ENCODE assay signal across 22 cellular contexts in genomic region chr16:15482748-15483118, GRCh38. TPM values are rescaled to one million over a fixed set of nuclear protein-coding genes. Genes with fewer than 3 reads are reported as not detected.
DNase-seq lines count a peak whose midpoint lies in the region; ATAC-seq, FAIRE-seq and TF ChIP-seq lines count a peak whose summit lies in the region.
"Had no signal": no experiment of that assay in that cellular context is flagged by ENCODE, and none has a peak within 500 bp of the region (broad histone marks: within the 10 kb centered on the region; RNA-seq: fewer than 3 reads in every experiment).

No MANE protein-coding gene starts in this region.

- H3K9me3 ChIP-seq in PC-3 (ENCODE audit: low read length) (no peaks in the 10 kb centered on the region), endothelial cell of umbilical vein (replicated peaks; ENCODE audit: control insufficient read depth, insufficient read depth, low read length) (no peaks in the 10 kb centered on the region), smooth muscle cell (replicated peaks; ENCODE audit: low read depth) (no peaks in the 10 kb centered on the region), sigmoid colon (no peaks in the 10 kb centered on the region)
- H3K9me3 ChIP-seq: heart right ventricle, tibial artery had no signal

- H3K4me1 ChIP-seq in PC-3 (ENCODE audit: insufficient read depth, low read length) (peaks cover 10% of the 10 kb centered on the region), endothelial cell of umbilical vein (ENCODE audit: control insufficient read depth, extremely low read depth, insufficient read depth, low read length) (peaks cover 12% of the 10 kb centered on the region), smooth muscle cell (ENCODE audit: low read depth) (no peaks in the 10 kb centered on the region), sigmoid colon (peaks cover 0 to 4% (median 2%) of the 10 kb centered on the region in 4 donors)

- no peak for TF ChIP-seq EP300 in sigmoid colon (IDR thresholded peaks at IDR 0.05)

- peaks cover 7% of the 10 kb centered on the region for H3K9me3 Mint-ChIP-seq in activated CD4-positive, alpha-beta T cell treated with anti-CD3 and anti-CD28 coated beads, Interleukin-2, amount 10 ng/mL, durations not matched to agents 24 days and 14 days
- H3K9me3 Mint-ChIP-seq: activated T-cell treated with anti-CD3 and anti-CD28 coated beads, Interleukin-2, amount 50 U/mL, for 72 hours; nephron progenitor cell had no signal

- H3K4me3 ChIP-seq in PC-3 (ENCODE audit: low read length), result no peak overlapping the region
- H3K4me3 ChIP-seq in endothelial cell of umbilical vein (replicated peaks in 1 of 3; ENCODE audit: insufficient read depth in 1 of 3, low read depth in 1 of 3, low read length in 3 of 3), result no peak overlapping the region
- no peak overlapping the region for H3K4me3 ChIP-seq in smooth muscle cell
- H3K4me3 ChIP-seq in sigmoid colon, result no peak overlapping the region
- H3K4me3 ChIP-seq: heart right ventricle, skin epidermis, tibial artery had no signal

- H3K9me2 ChIP-seq in PC-3 (replicated peaks; ENCODE audit: low read length), result no peaks in the 10 kb centered on the region

- H3F3A ChIP-seq in PC-3 (ENCODE audit: low read length, unreplicated experiment) (no peaks in the 10 kb centered on the region), smooth muscle cell (ENCODE audit: low read depth) (peaks cover 3% of the 10 kb centered on the region)

- H3K27ac Mint-ChIP-seq in activated CD4-positive, alpha-beta T cell treated with anti-CD3 and anti-CD28 coated beads, Interleukin-2, amount 10 ng/mL, durations not matched to agents 24 days and 14 days, result peak overlapping the region; percentile 34

- intact Hi-C loops in activated CD4-positive, alpha-beta T cell treated with anti-CD3 and anti-CD28 coated beads, Interleukin-2, amount 10 ng/mL, durations not matched to agents 24 days and 14 days (cut with micrococcal nuclease), result loop anchor here (5.0 kb wide), 1 partner anchor 90 kb away; no protein-coding TSS in a partner anchor
- intact Hi-C loops in PC-3 (cut with micrococcal nuclease) (loop anchor here (10.0 kb wide), 1 partner anchor 72 kb away; no protein-coding TSS in a partner anchor), endothelial cell of umbilical vein (cut with micrococcal nuclease) (loop anchor here (2.0 to 5.0 kb wide), 4 partner anchors 20 to 160 kb away; partner anchors contain the start of gene MARF1), sigmoid colon (cut with DNase I) (no loop called here)

- WGBS in smooth muscle cell (ENCODE audit: low lambda C conversion rate), result 98% methylated on average over 6 of the region's 6 CpGs
- WGBS in sigmoid colon, 2 donors, result 97 to 98% methylated on average over 6 of the region's 6 CpGs

- H3K27ac ChIP-seq in PC-3 (ENCODE audit: low read length) (peak overlapping the region; percentile 24; the same call in 1 of the 2 replicates), endothelial cell of umbilical vein (ENCODE audit: insufficient read depth, low read depth, low read length) (peak overlapping the region; percentile 10), smooth muscle cell (ENCODE audit: low read depth) (peak overlapping the region; percentile 43), sigmoid colon (peak overlapping the region in 2 of 4 donors; percentile 8 to 27)
- H3K27ac ChIP-seq: tibial artery had no signal

- H3K9ac ChIP-seq in PC-3 (ENCODE audit: low read length), result no peak overlapping the region
- H3K9ac ChIP-seq in endothelial cell of umbilical vein (replicated peaks; ENCODE audit: extremely low read depth, insufficient read depth, low read length), result no peak overlapping the region
- H3K9ac ChIP-seq in smooth muscle cell (ENCODE audit: low read depth), result no peak overlapping the region

- POLR2A ChIA-PET in PC-3 (lab: Charles Lee; ENCODE audit: unreplicated experiment), result interaction anchor here (0.5 kb wide), 1 partner anchor 140 kb away, joined by 3 read pairs; no protein-coding TSS in a partner anchor
- POLR2A ChIA-PET in endothelial cell of umbilical vein (lab: Charles Lee), result no interaction called here

- TF ChIP-seq POLR2A in endothelial cell of umbilical vein (IDR thresholded peaks at IDR 0.05; ENCODE audit: low read depth, low read length) (no peak), sigmoid colon (IDR thresholded peaks at IDR 0.05) (no peak)

- BruUV-seq in PC-3 (replicated peaks; lab: Mats Ljungman, UMichigan) (no TSS peak), endothelial cell of umbilical vein (replicated peaks; lab: Mats Ljungman, UMichigan) (TSS peak; percentile 36)

- DNase-seq in activated CD4-positive, alpha-beta T cell treated with anti-CD3 and anti-CD28 coated beads, Interleukin-2, amount 10 ng/mL, durations not matched to agents 24 days and 14 days, result no peak
- no peak for DNase-seq in activated CD4-positive, alpha-beta T cell treated with anti-CD3 and anti-CD28 coated beads, Interleukin-2, amount 50 U/mL, for 4 hours
- DNase-seq in PC-3, result no peak
- no peak for DNase-seq in endothelial cell of umbilical vein (ENCODE audit: low read depth, low spot score)
- no peak for DNase-seq in smooth muscle cell (lab: John Stamatoyannopoulos, UW; ENCODE audit: unreplicated experiment)
- DNase-seq in HPDE6-E6E7 (ENCODE audit: extremely low spot score), result no peak
- DNase-seq in HuH-7 (ENCODE audit: low spot score), result no peak
- DNase-seq in sigmoid colon, result no peak
- DNase-seq: cortex of kidney; midbrain; NCI-H1092 treated with DMSO at 0.1 percent for 48 hours; NCI-H1930; NCI-H748 treated with DMSO at 0.1 percent for 48 hours; nephron progenitor cell; SIG-M5; stimulated activated naive CD4-positive, alpha-beta T cell; tibial artery had no signal

- H3K36me3 ChIP-seq in PC-3 (ENCODE audit: low read depth, low read length) (no peaks in the 10 kb centered on the region), endothelial cell of umbilical vein (ENCODE audit: control insufficient read depth in 2 of 2, extremely low read depth in 1 of 2, insufficient read depth in 2 of 2, low read length in 2 of 2) (no peaks in the 10 kb centered on the region), smooth muscle cell (ENCODE audit: low read depth) (no peaks in the 10 kb centered on the region), sigmoid colon (no peaks in the 10 kb centered on the region)
- H3K36me3 ChIP-seq: heart right ventricle, tibial artery had no signal

- H3K4me2 ChIP-seq in PC-3 (ENCODE audit: low read length), result peak overlapping the region; percentile 3; the same call in 1 of the 2 replicates
- no peak overlapping the region for H3K4me2 ChIP-seq in endothelial cell of umbilical vein (ENCODE audit: insufficient read depth, low read length)
- peak overlapping the region; percentile 6 for H3K4me2 ChIP-seq in smooth muscle cell

- TF ChIP-seq CTCF in PC-3 (conservative IDR thresholded peaks at IDR 0.05; ENCODE audit: low read depth, low read length) (no peak), endothelial cell of umbilical vein (IDR thresholded peaks at IDR 0.05; ENCODE audit: extremely low read depth in 1 of 2, insufficient read depth in 1 of 2, low read depth in 1 of 2, low read length in 2 of 2) (no peak), smooth muscle cell (IDR thresholded peaks at IDR 0.05; ENCODE audit: borderline replicate concordance, insufficient read depth, poor library complexity, severe bottlenecking) (no peak), sigmoid colon (IDR thresholded peaks at IDR 0.05) (no peak)

- H3K4me3 Mint-ChIP-seq in activated CD4-positive, alpha-beta T cell treated with anti-CD3 and anti-CD28 coated beads, Interleukin-2, amount 10 ng/mL, durations not matched to agents 24 days and 14 days, result peak overlapping the region; percentile 3
- H3K4me3 Mint-ChIP-seq: nephron progenitor cell had no signal

- no peaks in the 10 kb centered on the region for H3K27me3 Mint-ChIP-seq in activated CD4-positive, alpha-beta T cell treated with anti-CD3 and anti-CD28 coated beads, Interleukin-2, amount 10 ng/mL, durations not matched to agents 24 days and 14 days

- FAIRE-seq in endothelial cell of umbilical vein (lab: Jason Lieb, UNC), result no peak
- FAIRE-seq: endometrium had no signal

- peaks cover 11% of the 10 kb centered on the region for H3K36me3 Mint-ChIP-seq in activated CD4-positive, alpha-beta T cell treated with anti-CD3 and anti-CD28 coated beads, Interleukin-2, amount 10 ng/mL, durations not matched to agents 24 days and 14 days (ENCODE audit: low read depth)

- H3K79me2 ChIP-seq in PC-3 (ENCODE audit: low read length) (no peaks in the 10 kb centered on the region), endothelial cell of umbilical vein (ENCODE audit: control insufficient read depth, insufficient read depth, low read length) (no peaks in the 10 kb centered on the region), smooth muscle cell (ENCODE audit: low read depth) (no peaks in the 10 kb centered on the region)

- peaks cover 31% of the 10 kb centered on the region for H3K4me1 Mint-ChIP-seq in activated CD4-positive, alpha-beta T cell treated with anti-CD3 and anti-CD28 coated beads, Interleukin-2, amount 10 ng/mL, durations not matched to agents 24 days and 14 days

- no peaks in the 10 kb centered on the region for H3K9me1 ChIP-seq in endothelial cell of umbilical vein (replicated peaks; ENCODE audit: control insufficient read depth, extremely low read depth, insufficient read depth, low read length)

- H2AFZ ChIP-seq in PC-3 (ENCODE audit: low read length) (no peak overlapping the region), endothelial cell of umbilical vein (ENCODE audit: low read depth, low read length) (no peak overlapping the region), smooth muscle cell (ENCODE audit: low read depth) (no peak overlapping the region)

- dilution Hi-C loops in endothelial cell of umbilical vein (cut with MboI; ENCODE audit: extremely low pct_ligation_motif_present, low sequenced_read_pairs), result no loop called here

- H3K27me3 ChIP-seq in PC-3 (ENCODE audit: low read length) (no peaks in the 10 kb centered on the region), endothelial cell of umbilical vein (ENCODE audit: control insufficient read depth in 2 of 2, insufficient read depth in 2 of 2, low read length in 2 of 2) (no peaks in the 10 kb centered on the region), smooth muscle cell (ENCODE audit: low read depth) (no peaks in the 10 kb centered on the region), sigmoid colon (no peaks in the 10 kb centered on the region)
- H3K27me3 ChIP-seq: heart right ventricle, tibial artery had no signal

- CTCF ChIA-PET in PC-3 (lab: Charles Lee), result no interaction called here
- CTCF ChIA-PET in endothelial cell of umbilical vein (lab: Charles Lee), result interaction anchor here (1.0 to 1.2 kb wide), 4 partner anchors 9 to 68 kb away, joined by 3 to 6 read pairs (median 5); no protein-coding TSS in a partner anchor

- H4K20me1 ChIP-seq in PC-3 (ENCODE audit: low read length), result no peaks in the 10 kb centered on the region
- no peaks in the 10 kb centered on the region for H4K20me1 ChIP-seq in endothelial cell of umbilical vein (replicated peaks; ENCODE audit: control insufficient read depth, extremely low read depth, insufficient read depth, low read length)
- no peaks in the 10 kb centered on the region for H4K20me1 ChIP-seq in smooth muscle cell (ENCODE audit: low read depth)

- ATAC-seq in PC-3, result no peak

RNA-seq across cellular contexts. Expression of gene BMERB1, which starts 48.3 kb away (rescaled TPM):
- total RNA-seq in activated CD4-positive, alpha-beta T cell treated with anti-CD3 and anti-CD28 coated beads, Interleukin-2, amount 10 ng/mL, durations not matched to agents 24 days and 14 days, result 15.5 and 17.0 TPM in 2 replicates
- total RNA-seq in PC-3 (2014; rRNA removed) (3.8 and 7.1 TPM in 2 replicates), endothelial cell of umbilical vein (14.1 and 27.2 TPM in 2 replicates), smooth muscle cell (15.3 and 16.5 TPM in 2 replicates), sigmoid colon (100 to 1,000 TPM in 1 of 4 donors, 10 to 100 TPM in 3; 63.4 to 112 (median 86.3) TPM)
- polyA plus RNA-seq in endothelial cell of umbilical vein (17.4 and 18.6 TPM in 2 replicates), smooth muscle cell (12.6 and 20.0 TPM in 2 replicates), sigmoid colon (10 to 100 TPM in 2 of 3 donors, 1 to 10 TPM in 1; 3.7 to 26.4 (median 12.6) TPM)
- polyA plus RNA-seq in endothelial cell of umbilical vein (2011; cell fraction: cytosol; rRNA removed), result 17.5 and 18.0 TPM in 2 replicates
- polyA plus RNA-seq in endothelial cell of umbilical vein (2011; cell fraction: nucleus; rRNA removed), result 11.0 and 17.5 TPM in 2 replicates
- 10.2 and 17.4 TPM in 2 replicates for polyA plus RNA-seq in endothelial cell of umbilical vein (2012)
- polyA minus RNA-seq in endothelial cell of umbilical vein, result 18.5 and 18.6 TPM in 2 replicates
- polyA minus RNA-seq in endothelial cell of umbilical vein (2011; cell fraction: cytosol; rRNA and poly(A)+ RNA removed), result 4.0 TPM
- 6.7 and 7.5 TPM in 2 replicates for polyA minus RNA-seq in endothelial cell of umbilical vein (2011; cell fraction: nucleus; rRNA and poly(A)+ RNA removed)
- total RNA-seq: OCI-LY7 had no signal
